In genomic region chr5:129063483-129064136, GRCh38 we compare ENCODE assay signal across 1 cellular context.
TF ChIP-seq lines count a peak whose summit lies in the region.

No MANE protein-coding gene starts in this region.

TF ChIP-seq in GM23338, 12 proteins besides CTCF, POLR2A, EP300 and RAD21 (continued from another document):
- TF ChIP-seq, protein P1, sequence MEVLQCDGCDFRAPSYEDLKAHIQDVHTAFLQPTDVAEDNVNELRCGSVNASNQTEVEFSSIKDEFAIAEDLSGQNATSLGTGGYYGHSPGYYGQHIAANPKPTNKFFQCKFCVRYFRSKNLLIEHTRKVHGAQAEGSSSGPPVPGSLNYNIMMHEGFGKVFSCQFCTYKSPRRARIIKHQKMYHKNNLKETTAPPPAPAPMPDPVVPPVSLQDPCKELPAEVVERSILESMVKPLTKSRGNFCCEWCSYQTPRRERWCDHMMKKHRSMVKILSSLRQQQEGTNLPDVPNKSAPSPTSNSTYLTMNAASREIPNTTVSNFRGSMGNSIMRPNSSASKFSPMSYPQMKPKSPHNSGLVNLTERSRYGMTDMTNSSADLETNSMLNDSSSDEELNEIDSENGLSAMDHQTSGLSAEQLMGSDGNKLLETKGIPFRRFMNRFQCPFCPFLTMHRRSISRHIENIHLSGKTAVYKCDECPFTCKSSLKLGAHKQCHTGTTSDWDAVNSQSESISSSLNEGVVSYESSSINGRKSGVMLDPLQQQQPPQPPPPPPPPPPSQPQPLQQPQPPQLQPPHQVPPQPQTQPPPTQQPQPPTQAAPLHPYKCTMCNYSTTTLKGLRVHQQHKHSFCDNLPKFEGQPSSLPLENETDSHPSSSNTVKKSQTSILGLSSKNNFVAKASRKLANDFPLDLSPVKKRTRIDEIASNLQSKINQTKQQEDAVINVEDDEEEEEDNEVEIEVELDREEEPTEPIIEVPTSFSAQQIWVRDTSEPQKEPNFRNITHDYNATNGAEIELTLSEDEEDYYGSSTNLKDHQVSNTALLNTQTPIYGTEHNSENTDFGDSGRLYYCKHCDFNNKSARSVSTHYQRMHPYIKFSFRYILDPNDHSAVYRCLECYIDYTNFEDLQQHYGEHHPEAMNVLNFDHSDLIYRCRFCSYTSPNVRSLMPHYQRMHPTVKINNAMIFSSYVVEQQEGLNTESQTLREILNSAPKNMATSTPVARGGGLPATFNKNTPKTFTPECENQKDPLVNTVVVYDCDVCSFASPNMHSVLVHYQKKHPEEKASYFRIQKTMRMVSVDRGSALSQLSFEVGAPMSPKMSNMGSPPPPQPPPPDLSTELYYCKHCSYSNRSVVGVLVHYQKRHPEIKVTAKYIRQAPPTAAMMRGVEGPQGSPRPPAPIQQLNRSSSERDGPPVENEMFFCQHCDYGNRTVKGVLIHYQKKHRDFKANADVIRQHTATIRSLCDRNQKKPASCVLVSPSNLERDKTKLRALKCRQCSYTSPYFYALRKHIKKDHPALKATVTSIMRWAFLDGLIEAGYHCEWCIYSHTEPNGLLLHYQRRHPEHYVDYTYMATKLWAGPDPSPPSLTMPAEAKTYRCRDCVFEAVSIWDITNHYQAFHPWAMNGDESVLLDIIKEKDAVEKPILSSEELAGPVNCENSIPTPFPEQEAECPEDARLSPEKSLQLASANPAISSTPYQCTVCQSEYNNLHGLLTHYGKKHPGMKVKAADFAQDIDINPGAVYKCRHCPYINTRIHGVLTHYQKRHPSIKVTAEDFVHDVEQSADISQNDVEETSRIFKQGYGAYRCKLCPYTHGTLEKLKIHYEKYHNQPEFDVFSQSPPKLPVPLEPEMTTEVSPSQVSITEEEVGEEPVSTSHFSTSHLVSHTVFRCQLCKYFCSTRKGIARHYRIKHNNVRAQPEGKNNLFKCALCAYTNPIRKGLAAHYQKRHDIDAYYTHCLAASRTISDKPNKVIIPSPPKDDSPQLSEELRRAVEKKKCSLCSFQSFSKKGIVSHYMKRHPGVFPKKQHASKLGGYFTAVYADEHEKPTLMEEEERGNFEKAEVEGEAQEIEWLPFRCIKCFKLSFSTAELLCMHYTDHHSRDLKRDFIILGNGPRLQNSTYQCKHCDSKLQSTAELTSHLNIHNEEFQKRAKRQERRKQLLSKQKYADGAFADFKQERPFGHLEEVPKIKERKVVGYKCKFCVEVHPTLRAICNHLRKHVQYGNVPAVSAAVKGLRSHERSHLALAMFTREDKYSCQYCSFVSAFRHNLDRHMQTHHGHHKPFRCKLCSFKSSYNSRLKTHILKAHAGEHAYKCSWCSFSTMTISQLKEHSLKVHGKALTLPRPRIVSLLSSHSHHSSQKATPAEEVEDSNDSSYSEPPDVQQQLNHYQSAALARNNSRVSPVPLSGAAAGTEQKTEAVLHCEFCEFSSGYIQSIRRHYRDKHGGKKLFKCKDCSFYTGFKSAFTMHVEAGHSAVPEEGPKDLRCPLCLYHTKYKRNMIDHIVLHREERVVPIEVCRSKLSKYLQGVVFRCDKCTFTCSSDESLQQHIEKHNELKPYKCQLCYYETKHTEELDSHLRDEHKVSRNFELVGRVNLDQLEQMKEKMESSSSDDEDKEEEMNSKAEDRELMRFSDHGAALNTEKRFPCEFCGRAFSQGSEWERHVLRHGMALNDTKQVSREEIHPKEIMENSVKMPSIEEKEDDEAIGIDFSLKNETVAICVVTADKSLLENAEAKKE (CRISPR knock-in tag; IDR thresholded peaks at IDR 0.05), result no peak
- TF ChIP-seq EZH2phosphoT487 (IDR thresholded peaks at IDR 0.05; ENCODE audit: unreplicated experiment), result no peak
- no peak for TF ChIP-seq STAT1 (IDR thresholded peaks at IDR 0.05; ENCODE audit: unreplicated experiment)
- TF ChIP-seq CREB1 (CRISPR knock-in tag; IDR thresholded peaks at IDR 0.05; ENCODE audit: low read depth), result no peak
TF ChIP-seq in GM23338: peak in this region for 0.
